Comparison of ENCODE assay signal across 19 cellular contexts in the genomic region with DNA sequence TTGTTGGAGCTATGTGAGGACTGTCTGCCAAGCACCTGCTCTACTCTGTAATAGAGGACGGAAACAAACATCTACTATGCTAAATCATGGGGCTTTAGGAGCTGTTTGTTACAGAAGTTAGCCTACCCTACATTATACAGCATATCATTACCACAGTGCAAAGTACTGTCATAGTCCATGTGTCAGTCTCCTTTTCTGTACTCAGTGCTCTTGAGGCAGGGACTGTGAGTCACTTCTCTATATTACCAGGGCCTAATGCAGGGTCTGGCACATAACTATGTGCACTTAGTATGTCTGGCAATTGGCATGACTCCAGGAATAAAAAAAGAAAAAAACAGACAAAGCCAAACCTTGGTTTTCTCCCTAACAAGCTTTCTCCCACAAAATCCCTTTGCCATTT.
A peak's percentile ranks its signal among the peaks of the same experiment; 100 is the strongest.
DNase-seq lines count a peak whose midpoint lies in the region; ATAC-seq, FAIRE-seq and TF ChIP-seq lines count a peak whose summit lies in the region.
"Had no signal": no experiment of that assay in that cellular context is flagged by ENCODE, and none has a peak within 500 bp of the region (broad histone marks: within the 10 kb centered on the region; RNA-seq: fewer than 3 reads in every experiment).

No MANE protein-coding gene starts in this region.

- 64 to 86% (median 80%) methylated on average over 1 of the region's 1 CpG for WGBS in adrenal gland, 4 donors

- intact Hi-C loops in activated CD4-positive, alpha-beta T cell treated with anti-CD3 and anti-CD28 coated beads for 36 hours (cut with DNase I, micrococcal nuclease), result no loop called here
- intact Hi-C loops in adrenal gland (cut with DNase I), result no loop called here

- H3K27me3 ChIP-seq in bronchial epithelial cell (ENCODE audit: control insufficient read depth, insufficient read depth, low read length), result no peaks in the 10 kb centered on the region
- no peaks in the 10 kb centered on the region for H3K27me3 ChIP-seq in adrenal gland

- no peaks in the 10 kb centered on the region for H3K4me1 Mint-ChIP-seq in activated CD4-positive, alpha-beta T cell treated with anti-CD3 and anti-CD28 coated beads for 36 hours
- peaks cover 30% of the 10 kb centered on the region for H3K4me1 Mint-ChIP-seq in stimulated activated memory B cell treated with anti-CD40 and anti-IgM and Interleukin-4, amounts not matched to agents 10 μg/mL and 1 μg/mL and 100 μg/mL, for 72 hours

- no peak for TF ChIP-seq POLR2A in adrenal gland (IDR thresholded peaks at IDR 0.05)

- no peak for TF ChIP-seq CTCF in bronchial epithelial cell (IDR thresholded peaks at IDR 0.05; ENCODE audit: insufficient read depth, low read length, severe bottlenecking)
- no peak for TF ChIP-seq CTCF in adrenal gland (IDR thresholded peaks at IDR 0.05)

- no peak for DNase-seq in activated CD4-positive, alpha-beta T cell treated with anti-CD3 and anti-CD28 coated beads for 36 hours
- no peak for DNase-seq in activated CD4-positive, alpha-beta T cell treated with anti-CD3 and anti-CD28 coated beads, Interleukin-2, amount 50 U/mL, for 1 hour
- DNase-seq in EH (ENCODE audit: low read depth), result peak; percentile 13
- no peak for DNase-seq in bronchial epithelial cell (ENCODE audit: low read depth)
- no peak for DNase-seq in adrenal gland
- DNase-seq in hippocampal formation (lab: John Stamatoyannopoulos, UW), result no peak
- DNase-seq: AML-193; Caco-2; CD4-positive, alpha-beta T cell; GDM1; HCEC 1CT had no signal

- H3K9me3 ChIP-seq in adrenal gland (replicated peaks in 1 of 3), result peaks cover 0 to 4% (median 0%) of the 10 kb centered on the region in 3 donors

- no peak overlapping the region for H3K27ac Mint-ChIP-seq in activated CD4-positive, alpha-beta T cell treated with anti-CD3 and anti-CD28 coated beads for 36 hours
- no peak overlapping the region for H3K27ac Mint-ChIP-seq in stimulated activated memory B cell treated with anti-CD40 and anti-IgM and Interleukin-4, amounts not matched to agents 10 μg/mL and 1 μg/mL and 100 μg/mL, for 72 hours
- H3K27ac Mint-ChIP-seq: CD4-positive, alpha-beta T cell; GM23338 had no signal

- no peaks in the 10 kb centered on the region for H3K27me3 Mint-ChIP-seq in activated CD4-positive, alpha-beta T cell treated with anti-CD3 and anti-CD28 coated beads for 36 hours
- no peaks in the 10 kb centered on the region for H3K27me3 Mint-ChIP-seq in stimulated activated memory B cell treated with anti-CD40 and anti-IgM and Interleukin-4, amounts not matched to agents 10 μg/mL and 1 μg/mL and 100 μg/mL, for 72 hours
- H3K27me3 Mint-ChIP-seq: CD4-positive, alpha-beta T cell had no signal

- no peak overlapping the region for H3K27ac ChIP-seq in adrenal gland
- H3K27ac ChIP-seq: C4-2B, HL-60 had no signal

- peaks cover 39% of the 10 kb centered on the region for H3K9me3 Mint-ChIP-seq in activated CD4-positive, alpha-beta T cell treated with anti-CD3 and anti-CD28 coated beads for 36 hours (ENCODE audit: low read depth)
- H3K9me3 Mint-ChIP-seq in stimulated activated memory B cell treated with anti-CD40 and anti-IgM and Interleukin-4, amounts not matched to agents 10 μg/mL and 1 μg/mL and 100 μg/mL, for 72 hours, result peaks cover 30% of the 10 kb centered on the region

- H3K4me1 ChIP-seq in adrenal gland (replicated peaks in 1 of 2), result no peaks in the 10 kb centered on the region
- H3K4me1 ChIP-seq: Caco-2 had no signal

- H3K4me3 ChIP-seq in bronchial epithelial cell (ENCODE audit: low read depth, low read length) (no peak overlapping the region), adrenal gland (no peak overlapping the region)
- H3K4me3 ChIP-seq: GM23338 had no signal

- H3K4me3 Mint-ChIP-seq in activated CD4-positive, alpha-beta T cell treated with anti-CD3 and anti-CD28 coated beads for 36 hours, result no peak overlapping the region
- no peak overlapping the region for H3K4me3 Mint-ChIP-seq in stimulated activated memory B cell treated with anti-CD40 and anti-IgM and Interleukin-4, amounts not matched to agents 10 μg/mL and 1 μg/mL and 100 μg/mL, for 72 hours
- H3K4me3 Mint-ChIP-seq: CD4-positive, alpha-beta T cell; GM23338 had no signal

- peak; percentile 62 for FAIRE-seq in bronchial epithelial cell (lab: Jason Lieb, UNC)
- FAIRE-seq: D721Med, GM12892, GM18507, H54 had no signal

- ATAC-seq in activated CD4-positive, alpha-beta T cell treated with anti-CD3 and anti-CD28 coated beads for 36 hours, result peak; percentile 80
- ATAC-seq in stimulated activated memory B cell treated with anti-CD40 and anti-IgM and Interleukin-4, amounts not matched to agents 10 μg/mL and 1 μg/mL and 100 μg/mL, for 72 hours, result peak; percentile 50
- ATAC-seq: GM23338 had no signal

- CTCF ChIA-PET in activated CD4-positive, alpha-beta T cell treated with anti-CD3 and anti-CD28 coated beads for 36 hours (lab: Charles Lee), result interaction anchor here (0.7 to 1.4 kb wide), 2 partner anchors 20 to 191 kb away, joined by 3 to 5 read pairs; no protein-coding TSS in a partner anchor

- H3K36me3 ChIP-seq in bronchial epithelial cell (ENCODE audit: control insufficient read depth, insufficient read depth, low read length) (no peaks in the 10 kb centered on the region), adrenal gland (replicated peaks in 1 of 2) (no peaks in the 10 kb centered on the region)

- POLR2A ChIA-PET in activated CD4-positive, alpha-beta T cell treated with anti-CD3 and anti-CD28 coated beads for 36 hours (lab: Charles Lee), result no interaction called here

- peaks cover 27% of the 10 kb centered on the region for H3K36me3 Mint-ChIP-seq in activated CD4-positive, alpha-beta T cell treated with anti-CD3 and anti-CD28 coated beads for 36 hours (ENCODE audit: low read depth)
- peaks cover 51% of the 10 kb centered on the region for H3K36me3 Mint-ChIP-seq in stimulated activated memory B cell treated with anti-CD40 and anti-IgM and Interleukin-4, amounts not matched to agents 10 μg/mL and 1 μg/mL and 100 μg/mL, for 72 hours
